ENCODE assay signal across 12 cellular contexts in genomic region chr3:24522155-24522579, GRCh38. TPM values are rescaled to one million over a fixed set of nuclear protein-coding genes. Genes with fewer than 3 reads are reported as not detected.
DNase-seq lines count a peak whose midpoint lies in the region; FAIRE-seq and TF ChIP-seq lines count a peak whose summit lies in the region.
"Had no signal": no experiment of that assay in that cellular context is flagged by ENCODE, and none has a peak within 500 bp of the region (broad histone marks: within the 10 kb centered on the region; RNA-seq: fewer than 3 reads in every experiment).

No MANE protein-coding gene starts in this region.

- peaks cover 65% of the 10 kb centered on the region for H3K27me3 Mint-ChIP-seq in brain

- peak overlapping the region in 1 of 5 experiments; percentile 9 for H3K27ac Mint-ChIP-seq in brain

- peaks cover 75% of the 10 kb centered on the region for H3K27me3 ChIP-seq in iPS-20b (ENCODE audit: insufficient read depth, low read length)
- no peaks in the 10 kb centered on the region for H3K27me3 ChIP-seq in rectal smooth muscle tissue (ENCODE audit: control insufficient read depth, insufficient read depth, low read length)
- H3K27me3 ChIP-seq in small intestine (ENCODE audit: control insufficient read depth in 2 of 2, insufficient read depth in 2 of 2, low read length in 2 of 2): no peaks in the 10 kb centered on the region

- H3K4me1 Mint-ChIP-seq in brain: peaks cover 45% of the 10 kb centered on the region

- peak; percentile 2 for DNase-seq in Daoy (ENCODE audit: low read depth)
- DNase-seq in NCI-H345 (lab: John Stamatoyannopoulos, UW): no peak
- no peak for DNase-seq in NCI-H2029 treated with DMSO at 0.1 percent for 48 hours (lab: John Stamatoyannopoulos, UW)
- DNase-seq in NCI-H446 (lab: John Stamatoyannopoulos, UW): no peak
- DNase-seq in small intestine: no peak
- DNase-seq: activated naive CD4-positive, alpha-beta T cell treated with Interleukin-2 at 50 U/mL for 16 hours had no signal

- H3K4me1 ChIP-seq in iPS-20b (ENCODE audit: insufficient read depth, low read length) (peaks cover 12% of the 10 kb centered on the region; the same call in 1 of the 2 replicates), rectal smooth muscle tissue (ENCODE audit: control insufficient read depth, insufficient read depth, low read length) (peaks cover 5% of the 10 kb centered on the region), small intestine (ENCODE audit: control insufficient read depth in 2 of 2, insufficient read depth in 1 of 2, low read depth in 1 of 2, low read length in 1 of 2) (no peaks in the 10 kb centered on the region)

- peak overlapping the region; percentile 40 to 78 (median 62) for H3K4me3 Mint-ChIP-seq in brain

- H3K36me3 Mint-ChIP-seq in brain: no peaks in the 10 kb centered on the region

- H3K4me3 ChIP-seq in iPS-20b (ENCODE audit: low read length) (peak overlapping the region; percentile 72), rectal smooth muscle tissue (ENCODE audit: low read length) (peak overlapping the region; percentile 78), small intestine (ENCODE audit: low read depth in 1 of 2, low read length in 2 of 2) (peak overlapping the region in 1 of 2 donors; percentile 63)

- H3K9me3 ChIP-seq in iPS-20b (ENCODE audit: insufficient read depth, low read depth, low read length): no peaks in the 10 kb centered on the region
- no peaks in the 10 kb centered on the region for H3K9me3 ChIP-seq in small intestine (ENCODE audit: control insufficient read depth, low read depth)

- H3K9me3 Mint-ChIP-seq in brain: peaks cover 0 to 3% (median 0%) of the 10 kb centered on the region in 5 experiments

- H3K27ac ChIP-seq in iPS-20b (ENCODE audit: low read length) (no peak overlapping the region), rectal smooth muscle tissue (ENCODE audit: low read depth, low read length) (peak overlapping the region; percentile 76), small intestine (ENCODE audit: low read depth in 1 of 2, low read length in 1 of 2) (no peak overlapping the region)
- H3K27ac ChIP-seq: SK-N-MC had no signal

- TF ChIP-seq CTCF in brain (conservative IDR thresholded peaks at IDR 0.05): no peak

- no peak for FAIRE-seq in small intestine (lab: Jason Lieb, UNC)
- FAIRE-seq: HTR-8/SVneo, islet of Langerhans had no signal

- WGBS in small intestine, 3 donors: 25 to 42% (median 38%) methylated on average over 14 to 15 of the region's 15 CpGs

- H3K36me3 ChIP-seq in iPS-20b (ENCODE audit: insufficient read depth, low read depth, low read length) (no peaks in the 10 kb centered on the region), rectal smooth muscle tissue (ENCODE audit: control insufficient read depth, insufficient read depth, low read length) (no peaks in the 10 kb centered on the region), small intestine (ENCODE audit: control insufficient read depth in 2 of 2, insufficient read depth in 2 of 2, low read length in 2 of 2) (no peaks in the 10 kb centered on the region)

- 0 out of 2 replicates have a peak overlapping the region, but pooled peaks have one; percentile 23 for H3K9ac ChIP-seq in iPS-20b (ENCODE audit: low read depth, low read length)
- no peak overlapping the region for H3K9ac ChIP-seq in rectal smooth muscle tissue (ENCODE audit: low read length)

RNA-seq across cellular contexts. Expression of gene THRB, which starts 27.5 kb away (rescaled TPM):
- total RNA-seq in Daoy (2014; rRNA removed; shearing (Covaris generic)): 0.15 and 0.86 TPM in 2 replicates
- polyA plus RNA-seq in brain (ENCODE audit: insufficient read depth, low read depth, low replicate concordance): 3.8 TPM
- 1 to 10 TPM; 3.2 to 5.4 (median 3.3) TPM for polyA plus RNA-seq in small intestine
